In the genomic region with DNA sequence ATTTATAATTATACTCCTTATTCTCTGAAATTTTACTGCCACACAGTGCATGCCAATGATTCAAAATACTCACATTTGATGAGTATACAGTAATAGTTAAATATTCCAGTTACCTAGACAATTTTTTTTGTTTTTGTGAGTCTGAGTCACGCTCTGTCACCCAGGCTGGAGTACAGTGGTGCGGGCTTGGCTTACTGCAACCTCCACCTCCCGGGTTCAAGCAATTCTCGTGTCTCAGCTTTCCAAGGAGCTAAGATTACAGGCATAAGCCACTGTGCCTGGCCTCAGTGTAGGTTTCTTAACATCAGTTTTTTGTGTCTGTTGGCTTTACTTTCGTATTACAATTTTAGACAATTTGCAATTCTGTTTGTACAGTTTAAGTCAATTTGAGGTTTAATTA, we compare ENCODE assay signal across 22 cellular contexts.
"Had no signal": no experiment of that assay in that cellular context is flagged by ENCODE, and none has a peak within 500 bp of the region (broad histone marks: within the 10 kb centered on the region; RNA-seq: fewer than 3 reads in every experiment).

No MANE protein-coding gene starts in this region.

- H3K4me1 ChIP-seq: SJCRH30 had no signal

- DNase-seq: Karpas-422, KBM-7, MM.1S, NCI-H1092 treated with DMSO at 0.1 percent for 48 hours, NCI-H1436, NCI-H187, NCI-H2029, NCI-H2081 treated with DMSO at 0.1 percent for 48 hours, NCI-H2171, NCI-H226, NCI-H446, NCI-H510A, NCI-H524 treated with DMSO at 0.1 percent for 48 hours, NCI-H69, NCI-H774, SHP77 treated with DMSO at 0.1 percent for 48 hours, SJCRH30 had no signal

- H3K27ac ChIP-seq: HL-60, RWPE1, SJCRH30 had no signal

- H3K36me3 ChIP-seq: SJCRH30 had no signal

- H3K9me3 ChIP-seq: SJCRH30 had no signal

- H3K27me3 ChIP-seq: SJCRH30 had no signal

- H3K4me3 ChIP-seq: SJCRH30 had no signal

- FAIRE-seq: HTR-8/SVneo, RCC 7860 had no signal

- ATAC-seq: SK-N-SH treated with all-trans-retinoic acid at 6 μM for 48 hours had no signal
